8 cellular contexts compared by ENCODE assay signal in genomic region chr6:16420715-16421461, GRCh38.
DNase-seq lines count a peak whose midpoint lies in the region; ATAC-seq, FAIRE-seq and TF ChIP-seq lines count a peak whose summit lies in the region.

No MANE protein-coding gene starts in this region.

- no peak for FAIRE-seq in astrocyte (lab: Jason Lieb, UNC)

- H3K27ac ChIP-seq in astrocyte (ENCODE audit: low read depth, low read length) (peak overlapping the region; percentile 52), RWPE1 (no peak overlapping the region)

- ATAC-seq in GM18508 (IDR thresholded peaks at IDR 0.05; ENCODE audit: insufficient read depth, unreplicated experiment) (peak; percentile 66), naive B cell (ENCODE audit: low read depth in 2 of 2) (peak; percentile 70 to 71)

- H3K36me3 ChIP-seq in HAP-1 (replicated peaks): no peaks in the 10 kb centered on the region
- no peaks in the 10 kb centered on the region for H3K36me3 ChIP-seq in astrocyte (ENCODE audit: insufficient read depth, low read length)

- TF ChIP-seq CTCF in astrocyte (IDR thresholded peaks at IDR 0.05; ENCODE audit: insufficient read depth, low read depth, low read length) (no peak), RWPE1 (conservative IDR thresholded peaks at IDR 0.05; ENCODE audit: low read depth) (no peak)

- H3K27ac Mint-ChIP-seq in astrocyte (ENCODE audit: unreplicated experiment) (no peak overlapping the region), naive B cell (peak overlapping the region; percentile 83 to 98 (median 94))

- H2AFZ ChIP-seq in astrocyte (ENCODE audit: low read depth, low read length): no peak overlapping the region

- peaks cover 2% of the 10 kb centered on the region for H3K36me3 Mint-ChIP-seq in astrocyte (ENCODE audit: low read depth, unreplicated experiment)
- H3K36me3 Mint-ChIP-seq in naive B cell: no peaks in the 10 kb centered on the region

- H3K79me2 ChIP-seq in astrocyte (ENCODE audit: insufficient read depth, low read length): peaks cover 2% of the 10 kb centered on the region

- H3K4me1 Mint-ChIP-seq in astrocyte (ENCODE audit: low read depth, unreplicated experiment) (peaks cover 5% of the 10 kb centered on the region), naive B cell (peaks cover 6 to 12% (median 7%) of the 10 kb centered on the region in 3 donors)

- peak overlapping the region; percentile 57 for H3K4me2 ChIP-seq in astrocyte (ENCODE audit: low read length)

- H3K9me3 ChIP-seq in HAP-1 (no peaks in the 10 kb centered on the region), astrocyte (ENCODE audit: insufficient read depth, low read depth, low read length) (no peaks in the 10 kb centered on the region)

- H3K27me3 ChIP-seq in HAP-1 (ENCODE audit: low read depth): no peaks in the 10 kb centered on the region
- no peaks in the 10 kb centered on the region for H3K27me3 ChIP-seq in astrocyte (ENCODE audit: insufficient read depth, low read length)

- H3K4me1 ChIP-seq in HAP-1 (peaks cover 6% of the 10 kb centered on the region), astrocyte (ENCODE audit: insufficient read depth, low read length) (peaks cover 13% of the 10 kb centered on the region)

- in situ Hi-C loops in HAP-1 (cut with MboI; ENCODE audit: low sequenced_read_pairs): no loop called here

- peaks cover 11% of the 10 kb centered on the region for H4K20me1 ChIP-seq in astrocyte (ENCODE audit: insufficient read depth, low read length)

- no peak overlapping the region for H3K4me3 ChIP-seq in HAP-1
- no peak overlapping the region for H3K4me3 ChIP-seq in astrocyte (ENCODE audit: insufficient read depth, low read depth, low read length)

- CTCF ChIA-PET in RWPE1 (lab: Yijun Ruan, JAX): interaction anchor here (0.6 kb wide), 2 partner anchors 11 to 51 kb away, joined by 3 to 5 read pairs; no protein-coding TSS in a partner anchor

- H3K27me3 Mint-ChIP-seq in astrocyte (ENCODE audit: low read depth, unreplicated experiment) (no peaks in the 10 kb centered on the region), naive B cell (no peaks in the 10 kb centered on the region)

- H3K9me3 Mint-ChIP-seq in astrocyte (ENCODE audit: unreplicated experiment): no peaks in the 10 kb centered on the region
- no peaks in the 10 kb centered on the region for H3K9me3 Mint-ChIP-seq in naive B cell

- DNase-seq in HAP-1 (ENCODE audit: low spot score in 2 of 2) (peak; percentile 13 to 23), NCI-H1048 (lab: John Stamatoyannopoulos, UW) (peak; percentile 31), astrocyte (ENCODE audit: low read depth) (peak; percentile 47), naive B cell (peak; percentile 39), KG1 (lab: John Stamatoyannopoulos, UW) (no peak), RWPE1 (ENCODE audit: low spot score) (no peak), HPDE6-E6E7 (ENCODE audit: extremely low spot score) (no peak)

- H3K4me3 Mint-ChIP-seq in astrocyte (ENCODE audit: unreplicated experiment) (no peak overlapping the region), naive B cell (peak overlapping the region in 6 of 8 donors; percentile 8 to 57 (median 38))

- H3K9ac ChIP-seq in astrocyte (ENCODE audit: low read length): peak overlapping the region; percentile 19

- POLR2A ChIA-PET in RWPE1 (lab: Yijun Ruan, JAX; ENCODE audit: low non-redundant PET): no interaction called here

Comparison
In these comparisons a context has a peak if more than half of its experiments do, and no peak if none do; other contexts are left out.
1. DNase-seq: peak in HAP-1 (2 of 2), NCI-H1048 (single experiment), astrocyte (single experiment) and naive B cell (single experiment); none in KG1 (single experiment), RWPE1 (single experiment) and HPDE6-E6E7 (single experiment).